Comparison of ENCODE assay signal across 11 cellular contexts in the genomic region with DNA sequence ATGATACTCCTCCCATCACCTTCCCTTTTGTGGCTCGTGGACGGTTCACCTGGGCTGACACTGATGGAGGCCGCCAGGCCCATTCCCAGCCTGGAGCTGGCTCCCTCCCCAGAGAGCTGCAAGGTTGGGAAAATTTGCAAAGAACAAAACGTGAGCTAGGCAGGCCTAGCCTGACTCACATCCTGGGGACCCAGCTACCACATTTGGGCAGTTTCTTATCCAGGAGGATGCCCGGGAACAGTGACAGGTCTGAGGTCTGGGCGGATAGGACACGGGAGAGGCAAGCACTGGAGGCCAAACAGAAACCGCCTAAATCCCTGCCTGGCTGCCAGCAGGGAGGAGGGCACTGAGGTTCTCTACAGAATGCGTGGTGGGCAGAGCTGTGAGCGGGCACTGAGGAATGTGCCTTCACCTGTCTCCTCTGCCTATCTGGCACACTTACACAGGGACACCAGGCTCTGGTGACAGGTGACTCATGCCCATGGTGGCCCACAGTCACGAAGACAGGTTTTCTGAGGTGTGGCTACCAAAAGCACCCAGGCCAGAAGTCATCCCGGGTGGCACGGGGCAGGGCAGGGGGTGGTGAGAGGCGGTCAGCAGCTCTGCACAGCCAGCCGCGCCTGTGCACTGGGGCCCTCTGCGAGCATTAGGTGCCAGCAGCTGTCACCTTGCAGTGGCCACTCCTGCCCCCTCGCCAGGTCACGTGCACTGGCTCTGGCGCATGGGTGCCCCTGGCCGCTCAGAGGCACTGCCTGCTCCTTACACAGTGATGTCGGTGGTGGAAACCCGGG. TPM values are rescaled to one million over a fixed set of nuclear protein-coding genes. Genes with fewer than 3 reads are reported as not detected.
DNase-seq lines count a peak whose midpoint lies in the region; ATAC-seq, FAIRE-seq and TF ChIP-seq lines count a peak whose summit lies in the region.
"Had no signal": no experiment of that assay in that cellular context is flagged by ENCODE, and none has a peak within 500 bp of the region (broad histone marks: within the 10 kb centered on the region; RNA-seq: fewer than 3 reads in every experiment).

No MANE protein-coding gene starts in this region.

- H3K27me3 Mint-ChIP-seq in naive B cell = no peaks in the 10 kb centered on the region

- H3K36me3 ChIP-seq in A673 (ENCODE audit: insufficient read depth, low read length, poor library complexity, severe bottlenecking) (no peaks in the 10 kb centered on the region), HCT116 (ENCODE audit: control insufficient read depth in 1 of 2, insufficient read depth in 2 of 2, low read length in 2 of 2) (no peaks in the 10 kb centered on the region), K562 (ENCODE audit: control insufficient read depth, insufficient read depth, low read length) (peaks cover 47% of the 10 kb centered on the region; the same call in 2 of the 3 replicates)

- BruUV-seq in A673 (replicated peaks; lab: Mats Ljungman, UMichigan) = no TSS peak
- no TSS peak for BruUV-seq in HCT116 (replicated peaks; lab: Mats Ljungman, UMichigan)
- no TSS peak for BruUV-seq in K562 (replicated peaks; lab: Mats Ljungman, UMichigan)

- H3K9ac ChIP-seq in HCT116 (ENCODE audit: low read length) = peak overlapping the region; percentile 77
- peak overlapping the region; percentile 88 to 93; a peak in 3 of 4 replicates for H3K9ac ChIP-seq in K562 (ENCODE audit: insufficient read depth in 1 of 2, low read depth in 2 of 2, low read length in 2 of 2)

- in situ Hi-C loops in K562 (cut with MboI) = no loop called here

- ATAC-seq in HCT116 (peak; percentile 34), K562 (no peak), naive B cell (ENCODE audit: low read depth in 2 of 2) (no peak)

- 83% methylated on average over 23 of the region's 23 CpGs for WGBS in K562 (ENCODE audit: insufficient coverage, low coverage, missing lambda C conversion rate)

- RAD21 ChIA-PET in HCT116 (lab: Charles Lee; ENCODE audit: low non-redundant PET in 1 of 2, low total read pairs in 2 of 2, uncharacterized antibody in 2 of 2, unreplicated experiment in 2 of 2) = no interaction called here

- H2AFZ ChIP-seq in HCT116 (ENCODE audit: low read depth, low read length, poor library complexity, severe bottlenecking) (no peak overlapping the region), K562 (ENCODE audit: low read depth, low read length) (no peak overlapping the region)

- H3K27ac Mint-ChIP-seq in naive B cell = peak overlapping the region in 5 of 6 donors; percentile 28 to 88 (median 75)

- peaks cover 59 to 85% (median 81%) of the 10 kb centered on the region in 3 donors for H3K4me1 Mint-ChIP-seq in naive B cell

- H3K4me3 ChIP-seq in A673 (ENCODE audit: low read depth, low read length, poor library complexity, severe bottlenecking) (no peak overlapping the region), HCT116 (replicated peaks in 1 of 2; ENCODE audit: low read depth in 1 of 2, low read length in 2 of 2) (peak overlapping the region in 1 of 2 experiments; percentile 58; a peak in 1 of 4 replicates), K562 (no peak overlapping the region)
- H3K4me3 ChIP-seq: testis had no signal

- no peaks in the 10 kb centered on the region for H3K9me3 ChIP-seq in A673 (ENCODE audit: low read depth, low read length, poor library complexity, severe bottlenecking)
- H3K9me3 ChIP-seq in HCT116 (ENCODE audit: control insufficient read depth in 1 of 2, insufficient read depth in 1 of 2, low read depth in 1 of 2, low read length in 2 of 2) = no peaks in the 10 kb centered on the region
- H3K9me3 ChIP-seq in K562 (replicated peaks; ENCODE audit: control insufficient read depth, insufficient read depth, low read depth, low read length) = no peaks in the 10 kb centered on the region
- H3K9me3 ChIP-seq: testis had no signal

- no peaks in the 10 kb centered on the region for H3K9me1 ChIP-seq in K562 (ENCODE audit: control insufficient read depth, insufficient read depth, low read length)

- no peaks in the 10 kb centered on the region for H3K9me3 Mint-ChIP-seq in naive B cell

- H3K4me1 ChIP-seq in A673 (ENCODE audit: insufficient read depth, low read length, poor library complexity, severe bottlenecking) (peaks cover 52% of the 10 kb centered on the region), HCT116 (ENCODE audit: control insufficient read depth in 1 of 2, insufficient read depth in 2 of 2, low read length in 2 of 2) (peaks cover 69 to 88% of the 10 kb centered on the region in 2 experiments), K562 (replicated peaks in 1 of 2; ENCODE audit: control insufficient read depth in 2 of 2, insufficient read depth in 2 of 2, low read length in 2 of 2) (peaks cover 70 to 85% of the 10 kb centered on the region in 2 experiments)

- H4K20me1 ChIP-seq in HCT116 (ENCODE audit: insufficient read depth) (peaks cover 3% of the 10 kb centered on the region; the same call in 1 of the 2 replicates), K562 (replicated peaks; ENCODE audit: control insufficient read depth, insufficient read depth, low read length) (peaks cover 11% of the 10 kb centered on the region)

- FAIRE-seq in K562 (lab: Jason Lieb, UNC) = peak; percentile 32

- TF ChIP-seq EP300 in K562 (IDR thresholded peaks at IDR 0.05; ENCODE audit: low read length) = no peak

- intact Hi-C loops in A673 (cut with micrococcal nuclease; ENCODE audit: unreplicated experiment) (no loop called here), HCT116 (cut with micrococcal nuclease) (loop anchor here (2.0 kb wide), 1 partner anchor 24 kb away; a partner anchor contains a TSS), K562 (cut with micrococcal nuclease) (no loop called here)

- H3K79me2 ChIP-seq in HCT116 (ENCODE audit: insufficient read depth, low read length) (peaks cover 84% of the 10 kb centered on the region), K562 (ENCODE audit: control insufficient read depth, insufficient read depth, low read length) (peaks cover 91% of the 10 kb centered on the region)

- TF ChIP-seq RAD21 in HCT116 (IDR thresholded peaks at IDR 0.05; ENCODE audit: low read depth) (no peak), K562 (CRISPR knock-in tag; conservative IDR thresholded peaks at IDR 0.05 in 1 of 2, IDR thresholded peaks at IDR 0.05 in 1 of 2) (no peak)

- H3K27ac ChIP-seq in A673 (ENCODE audit: low read depth, low read length, poor library complexity, severe bottlenecking) = peak overlapping the region; percentile 82
- peak overlapping the region; percentile 99 for H3K27ac ChIP-seq in HCT116 (ENCODE audit: low read depth, low read length)
- H3K27ac ChIP-seq in K562 (ENCODE audit: extremely low read depth, low read depth, low read length) = peak overlapping the region; percentile 99; the same call in 2 of the 3 replicates
- H3K27ac ChIP-seq: testis, VCaP had no signal

- peak overlapping the region; percentile 97 for H3K4me2 ChIP-seq in HCT116 (ENCODE audit: low read length)
- H3K4me2 ChIP-seq in K562 (ENCODE audit: insufficient read depth, low read length) = peak overlapping the region; percentile 85

- DNase-seq in A673 (ENCODE audit: low spot score) (no peak), HCT116 (ENCODE audit: low read depth, low spot score) (no peak), K562 (ENCODE audit: extremely low read depth in 1 of 4, low spot score in 3 of 4) (no peak), naive B cell (no peak), hippocampal formation (lab: John Stamatoyannopoulos, UW) (no peak), T-helper 2 cell (no peak), activated gamma-delta T cell (lab: John Stamatoyannopoulos, UW) (no peak), DMS 273 (lab: John Stamatoyannopoulos, UW; ENCODE audit: unreplicated experiment) (no peak)
- DNase-seq: DMS 273 treated with DMSO at 0.1 percent for 48 hours, testis had no signal

- no peaks in the 10 kb centered on the region for H3K9me2 ChIP-seq in HCT116 (ENCODE audit: insufficient read depth)

- CTCF ChIA-PET in A673 (lab: Charles Lee) = interaction anchor here (0.6 kb wide), 1 partner anchor 24 kb away, joined by 3 read pairs; no protein-coding TSS in a partner anchor
- CTCF ChIA-PET in HCT116 (lab: Charles Lee) = interaction anchor here (0.6 to 1.1 kb wide), 3 partner anchors 25 to 148 kb away, joined by 3 read pairs; a partner anchor contains a TSS
- CTCF ChIA-PET in K562 (lab: Yijun Ruan, JAX; ENCODE audit: low intra/inter-chr PET ratio) = interaction anchor here (0.6 kb wide), 1 partner anchor 11 kb away, joined by 3 read pairs; no protein-coding TSS in a partner anchor

- H3K36me3 Mint-ChIP-seq in naive B cell = no peaks in the 10 kb centered on the region

- H3K27me3 ChIP-seq in A673 (replicated peaks; ENCODE audit: insufficient read depth, low read depth, low read length, poor library complexity) (no peaks in the 10 kb centered on the region), HCT116 (ENCODE audit: insufficient read depth, low read length) (no peaks in the 10 kb centered on the region), K562 (ENCODE audit: control insufficient read depth in 2 of 2, insufficient read depth in 2 of 2, low read length in 2 of 2) (no peaks in the 10 kb centered on the region)
- H3K27me3 ChIP-seq: testis had no signal

- no peak for TF ChIP-seq POLR2A in HCT116 (IDR thresholded peaks at IDR 0.05; ENCODE audit: borderline replicate concordance, extremely low read depth, insufficient read depth, insufficient read length)
- TF ChIP-seq POLR2A in K562 (conservative IDR thresholded peaks at IDR 0.05) = no peak

- TF ChIP-seq CTCF in A673 (conservative IDR thresholded peaks at IDR 0.05; ENCODE audit: low read depth, low read length) = no peak
- no peak for TF ChIP-seq CTCF in HCT116 (IDR thresholded peaks at IDR 0.05 in 2 of 3, conservative IDR thresholded peaks at IDR 0.05 in 1 of 3; ENCODE audit: borderline replicate concordance in 1 of 3, insufficient read depth in 1 of 3, low read depth in 2 of 3, low read length in 2 of 3)
- TF ChIP-seq CTCF in K562 (IDR thresholded peaks at IDR 0.05 in 2 of 3, conservative IDR thresholded peaks at IDR 0.05 in 1 of 3; ENCODE audit: insufficient read depth in 2 of 3, low read depth in 1 of 3, low read length in 3 of 3) = no peak

- H3K4me3 Mint-ChIP-seq in naive B cell = peak overlapping the region in 4 of 8 donors; percentile 77 to 87 (median 84)

- POLR2A ChIA-PET in A673 (lab: Charles Lee; ENCODE audit: low non-redundant PET) (no interaction called here), HCT116 (lab: Charles Lee) (interaction anchor here (1.2 kb wide), 1 partner anchor 34 kb away, joined by 3 read pairs; a partner anchor contains a TSS), K562 (lab: Yijun Ruan, JAX) (interaction anchor here (0.6 to 5.2 kb wide), 6 partner anchors 10 to 110 kb away, joined by 3 to 46 read pairs (median 4); a partner anchor contains a TSS)

RNA-seq across cellular contexts. Expression of a gene that starts 23.2 kb away (rescaled TPM):
- 100 and 108 TPM in 2 replicates for total RNA-seq in A673 (2021)
- total RNA-seq in HCT116 (2021; ENCODE audit: unreplicated experiment) = 86.0 TPM
- 78.9 and 84.1 TPM in 2 replicates for polyA plus RNA-seq in HCT116 (2012)
- 74.6 and 119 TPM in 2 replicates for total RNA-seq in K562 (2011; cell fraction: chromatin; rRNA removed; ENCODE audit: low replicate concordance)
- total RNA-seq in K562 (2011; cell fraction: nucleolus; rRNA removed) = 59.7 and 60.0 TPM in 2 replicates
- total RNA-seq in K562 (2011; cell fraction: nucleoplasm; rRNA removed) = 58.7 and 78.3 TPM in 2 replicates
- 48.0 and 60.1 TPM in 2 replicates for total RNA-seq in K562 (2014; rRNA removed)
- total RNA-seq in K562 (2014; rRNA removed; fragmentation: Illumina TruSeq; extraction: Trizol) = 6.1 and 9.4 TPM in 2 replicates
- 28.6 and 29.1 TPM in 2 replicates for total RNA-seq in K562 (2015; rRNA removed; fragmentation: Illumina TruSeq; extraction: Trizol)
- 72.0 and 75.3 TPM in 2 replicates for total RNA-seq in K562 (2021)
- polyA plus RNA-seq in K562 (2011; rRNA removed) = 25.7 and 44.0 TPM in 2 replicates
- polyA plus RNA-seq in K562 (2011; cell fraction: cytosol; rRNA removed) = 41.8 and 96.4 TPM in 2 replicates
- polyA plus RNA-seq in K562 (2011; cell fraction: nucleus; rRNA removed) = 68.2 and 94.2 TPM in 2 replicates
- 51.2 and 58.7 TPM in 2 replicates for polyA plus RNA-seq in K562 (2012)
- polyA plus RNA-seq in K562 (2014; fragmentation: Illumina TruSeq; extraction: Trizol) = 25.5 and 57.0 TPM in 2 replicates
- polyA plus RNA-seq in K562 (2014; fragmentation: Nextera tagmentation; extraction: Ambion mirVana) = 1 to 10 TPM; 1.7 to 2.1 TPM
- 58.5 and 64.7 TPM in 2 replicates for polyA plus RNA-seq in K562 (2014; rRNA removed)
- polyA minus RNA-seq in K562 (2011; rRNA and poly(A)+ RNA removed) = 8.2 and 13.7 TPM in 2 replicates
- polyA minus RNA-seq in K562 (2011; cell fraction: cytosol; rRNA and poly(A)+ RNA removed) = 31.3 and 36.5 TPM in 2 replicates
- 17.4 and 22.5 TPM in 2 replicates for polyA minus RNA-seq in K562 (2011; cell fraction: nucleus; rRNA and poly(A)+ RNA removed)
- polyA plus RNA-seq in naive B cell (ENCODE audit: low read depth in 6 of 6) = 10 to 100 TPM in 5 of 6 donors, 1 to 10 TPM in 1; 4.9 to 18.5 (median 12.7) TPM

RNA-seq across cellular contexts. Expression of a gene that starts 25.3 kb away (rescaled TPM):
- total RNA-seq in A673 (2021) (115 and 119 TPM in 2 replicates), HCT116 (2021; ENCODE audit: unreplicated experiment) (69.9 TPM), K562 (2014; rRNA removed) (61.1 and 78.3 TPM in 2 replicates), K562 (2014; rRNA removed; fragmentation: Illumina TruSeq; extraction: Trizol) (32.5 and 42.6 TPM in 2 replicates), K562 (2015; rRNA removed; fragmentation: Illumina TruSeq; extraction: Trizol) (51.4 and 51.8 TPM in 2 replicates), K562 (2021) (78.6 and 86.9 TPM in 2 replicates)
- polyA plus RNA-seq in HCT116 (2012) = 31.9 and 32.2 TPM in 2 replicates
- total RNA-seq in K562 (2011; cell fraction: chromatin; rRNA removed; ENCODE audit: low replicate concordance) = 122 and 169 TPM in 2 replicates
- 101 and 121 TPM in 2 replicates for total RNA-seq in K562 (2011; cell fraction: nucleolus; rRNA removed)
- 83.4 and 88.4 TPM in 2 replicates for total RNA-seq in K562 (2011; cell fraction: nucleoplasm; rRNA removed)
- polyA plus RNA-seq in K562 (2011; rRNA removed) (32.0 and 35.3 TPM in 2 replicates), K562 (2014; fragmentation: Illumina TruSeq; extraction: Trizol) (45.2 and 59.3 TPM in 2 replicates), K562 (2014; fragmentation: Nextera tagmentation; extraction: Ambion mirVana) (1 to 10 TPM; 1.6 to 2.1 TPM), K562 (2014; rRNA removed) (65.4 and 73.4 TPM in 2 replicates), naive B cell (ENCODE audit: low read depth in 6 of 6) (1 to 10 TPM in 5 of 6 donors, under 1 TPM in 1; 0.14 to 4.8 (median 2.7) TPM)
- 33.8 and 95.9 TPM in 2 replicates for polyA plus RNA-seq in K562 (2011; cell fraction: cytosol; rRNA removed)
- 46.7 and 100 TPM in 2 replicates for polyA plus RNA-seq in K562 (2011; cell fraction: nucleus; rRNA removed)
- 65.6 and 65.8 TPM in 2 replicates for polyA plus RNA-seq in K562 (2012)
- polyA minus RNA-seq in K562 (2011; rRNA and poly(A)+ RNA removed) = 33.8 and 38.5 TPM in 2 replicates
- polyA minus RNA-seq in K562 (2011; cell fraction: cytosol; rRNA and poly(A)+ RNA removed) = 43.1 and 61.4 TPM in 2 replicates
- polyA minus RNA-seq in K562 (2011; cell fraction: nucleus; rRNA and poly(A)+ RNA removed) = 35.1 and 42.1 TPM in 2 replicates

RNA-seq across cellular contexts. Expression of a gene that starts 33.8 kb away (rescaled TPM):
- 22.6 and 26.3 TPM in 2 replicates for total RNA-seq in A673 (2021)
- total RNA-seq in HCT116 (2021; ENCODE audit: unreplicated experiment) = 24.3 TPM
- 22.9 and 27.3 TPM in 2 replicates for polyA plus RNA-seq in HCT116 (2012)
- 6.5 and 16.7 TPM in 2 replicates for total RNA-seq in K562 (2011; cell fraction: chromatin; rRNA removed; ENCODE audit: low replicate concordance)
- total RNA-seq in K562 (2011; cell fraction: nucleolus; rRNA removed) = 12.6 and 12.8 TPM in 2 replicates
- 6.2 and 6.5 TPM in 2 replicates for total RNA-seq in K562 (2011; cell fraction: nucleoplasm; rRNA removed)
- total RNA-seq in K562 (2014; rRNA removed) = 3.6 and 5.7 TPM in 2 replicates
- 1.5 and 1.9 TPM in 2 replicates for total RNA-seq in K562 (2014; rRNA removed; fragmentation: Illumina TruSeq; extraction: Trizol)
- total RNA-seq in K562 (2015; rRNA removed; fragmentation: Illumina TruSeq; extraction: Trizol) = 7.8 and 8.0 TPM in 2 replicates
- 14.0 and 16.2 TPM in 2 replicates for total RNA-seq in K562 (2021)
- 3.9 and 4.3 TPM in 2 replicates for polyA plus RNA-seq in K562 (2011; rRNA removed)
- 4.7 and 8.9 TPM in 2 replicates for polyA plus RNA-seq in K562 (2011; cell fraction: cytosol; rRNA removed)
- polyA plus RNA-seq in K562 (2011; cell fraction: nucleus; rRNA removed) = 4.8 and 7.2 TPM in 2 replicates
- 13.5 and 16.5 TPM in 2 replicates for polyA plus RNA-seq in K562 (2012)
- polyA plus RNA-seq in K562 (2014; fragmentation: Illumina TruSeq; extraction: Trizol) = 5.5 and 7.6 TPM in 2 replicates
- 1 to 10 TPM in 1 of 2 experiments, under 1 TPM in 1; 0.25 to 1.3 TPM for polyA plus RNA-seq in K562 (2014; fragmentation: Nextera tagmentation; extraction: Ambion mirVana)
- 5.7 and 9.4 TPM in 2 replicates for polyA plus RNA-seq in K562 (2014; rRNA removed)
- polyA minus RNA-seq in K562 (2011; rRNA and poly(A)+ RNA removed) = 1.3 and 1.9 TPM in 2 replicates
- 8.7 and 9.4 TPM in 2 replicates for polyA minus RNA-seq in K562 (2011; cell fraction: cytosol; rRNA and poly(A)+ RNA removed)
- polyA minus RNA-seq in K562 (2011; cell fraction: nucleus; rRNA and poly(A)+ RNA removed) = 3.2 and 4.0 TPM in 2 replicates
- 1 to 10 TPM; 4.6 to 6.3 (median 5.4) TPM for polyA plus RNA-seq in naive B cell (ENCODE audit: low read depth in 6 of 6)

RNA-seq across cellular contexts. Expression of a gene that starts 38.6 kb away (rescaled TPM):
- total RNA-seq in A673 (2021) (2.0 and 3.0 TPM in 2 replicates), HCT116 (2021; ENCODE audit: unreplicated experiment) (2.1 TPM), K562 (2014; rRNA removed) (4.3 and 7.8 TPM in 2 replicates), K562 (2014; rRNA removed; fragmentation: Illumina TruSeq; extraction: Trizol) (2.3 and 3.9 TPM in 2 replicates), K562 (2015; rRNA removed; fragmentation: Illumina TruSeq; extraction: Trizol) (3.5 and 4.5 TPM in 2 replicates), K562 (2021) (5.7 and 8.2 TPM in 2 replicates)
- 2.4 and 2.5 TPM in 2 replicates for polyA plus RNA-seq in HCT116 (2012)
- total RNA-seq in K562 (2011; cell fraction: chromatin; rRNA removed; ENCODE audit: low replicate concordance) = 2.7 and 6.6 TPM in 2 replicates
- 8.7 and 10.8 TPM in 2 replicates for total RNA-seq in K562 (2011; cell fraction: nucleolus; rRNA removed)
- 4.0 and 6.0 TPM in 2 replicates for total RNA-seq in K562 (2011; cell fraction: nucleoplasm; rRNA removed)
- polyA plus RNA-seq in K562 (2011; rRNA removed) (4.3 and 4.7 TPM in 2 replicates), K562 (2014; fragmentation: Illumina TruSeq; extraction: Trizol) (5.3 and 5.4 TPM in 2 replicates), K562 (2014; fragmentation: Nextera tagmentation; extraction: Ambion mirVana) (1 to 10 TPM; 1.2 to 3.6 TPM), K562 (2014; rRNA removed) (5.8 and 9.8 TPM in 2 replicates), naive B cell (ENCODE audit: low read depth in 6 of 6) (under 1 TPM in 1 of 6 donors, not detected in 5; 0.94 TPM)
- 5.4 and 13.5 TPM in 2 replicates for polyA plus RNA-seq in K562 (2011; cell fraction: cytosol; rRNA removed)
- polyA plus RNA-seq in K562 (2011; cell fraction: nucleus; rRNA removed) = 5.6 and 10.5 TPM in 2 replicates
- polyA plus RNA-seq in K562 (2012) = 1.4 and 4.8 TPM in 2 replicates
- 1.2 and 3.1 TPM in 2 replicates for polyA minus RNA-seq in K562 (2011; rRNA and poly(A)+ RNA removed)
- 2.0 and 2.6 TPM in 2 replicates for polyA minus RNA-seq in K562 (2011; cell fraction: cytosol; rRNA and poly(A)+ RNA removed)
- polyA minus RNA-seq in K562 (2011; cell fraction: nucleus; rRNA and poly(A)+ RNA removed) = 1.1 and 3.2 TPM in 2 replicates
